ENCODE assay signal across 9 cellular contexts in the genomic region with DNA sequence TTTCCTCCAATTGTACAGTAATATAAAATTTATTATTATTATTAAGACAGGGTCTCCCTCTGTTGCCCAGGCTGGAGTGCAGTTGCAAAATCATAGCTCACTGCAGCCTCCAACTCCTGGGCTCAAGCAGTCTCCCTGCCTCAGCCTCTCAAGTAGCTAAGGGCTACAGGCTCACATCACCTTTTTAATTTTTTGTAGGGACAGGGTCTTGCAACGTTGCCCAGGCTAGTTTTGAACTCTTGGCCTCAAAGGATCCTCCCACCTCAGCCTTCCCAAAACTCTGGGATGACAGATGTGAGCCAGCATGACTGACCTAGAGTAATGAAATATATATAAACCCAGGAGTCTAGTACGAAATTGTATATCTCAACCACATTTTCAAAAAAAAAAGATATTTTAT.
"Had no signal": no experiment of that assay in that cellular context is flagged by ENCODE, and none has a peak within 500 bp of the region (broad histone marks: within the 10 kb centered on the region; RNA-seq: fewer than 3 reads in every experiment).

No MANE protein-coding gene starts in this region.

- H3K4me2 ChIP-seq: KMS-11 had no signal

- H3K4me3 ChIP-seq: GM23248 had no signal

- H3K9ac ChIP-seq: GM23248, KMS-11 had no signal

- H3K4me1 Mint-ChIP-seq: H9 had no signal

- FAIRE-seq: H54 had no signal

- H3K27ac ChIP-seq: GM23248, HL-60, KMS-11 had no signal

- H3K9me3 Mint-ChIP-seq: H9, HFFc6 had no signal

- H3K27ac Mint-ChIP-seq: H9, HFFc6 had no signal

- H3K4me3 Mint-ChIP-seq: H9, HFFc6 had no signal

- DNase-seq: GM23248, H9, HCEC 1CT, HFFc6, IMR-90, KBM-7 had no signal

- H2AFZ ChIP-seq: GM23248 had no signal
